ENCODE assay signal across 8 cellular contexts in the genomic region with DNA sequence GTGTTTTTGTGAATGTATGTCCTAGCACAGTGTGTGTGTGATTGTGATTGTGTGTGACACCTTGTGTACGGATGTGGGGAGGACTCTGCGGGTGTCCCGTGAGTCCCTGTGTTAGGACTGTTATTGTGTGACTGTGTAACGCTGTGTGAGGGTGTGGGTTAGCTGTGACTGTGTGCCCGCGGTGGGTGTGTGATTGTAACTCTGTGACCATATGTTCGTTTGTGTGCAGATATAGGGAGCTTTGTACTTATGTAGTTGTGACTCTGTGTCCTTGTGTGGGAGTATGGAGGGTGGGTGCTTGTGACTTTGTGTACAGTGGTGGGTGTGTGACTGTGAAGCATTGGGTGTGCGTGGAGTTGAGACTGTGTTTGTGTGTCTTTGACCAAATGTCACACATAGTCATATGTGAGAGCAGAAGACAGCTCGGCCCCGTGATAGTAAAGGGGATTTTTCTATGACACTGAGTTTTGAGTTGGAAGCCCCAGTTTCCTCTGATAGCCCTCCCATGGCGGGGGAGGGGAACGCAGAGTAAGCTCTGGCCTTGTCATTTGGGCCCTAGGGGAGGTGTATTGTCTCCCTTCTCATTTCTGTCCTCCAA. TPM values are rescaled to one million over a fixed set of nuclear protein-coding genes. Genes with fewer than 3 reads are reported as not detected.
A peak's percentile ranks its signal among the peaks of the same experiment; 100 is the strongest.
DNase-seq lines count a peak whose midpoint lies in the region; ATAC-seq and TF ChIP-seq lines count a peak whose summit lies in the region.

No MANE protein-coding gene starts in this region.

- H3K27me3 ChIP-seq in SJCRH30 (no peaks in the 10 kb centered on the region), duodenal mucosa (ENCODE audit: control insufficient read depth in 1 of 2, insufficient read depth in 2 of 2, low read length in 2 of 2) (no peaks in the 10 kb centered on the region), thoracic aorta (replicated peaks; ENCODE audit: insufficient read depth) (no peaks in the 10 kb centered on the region)

- H3K36me3 ChIP-seq in SJCRH30: peaks cover 27% of the 10 kb centered on the region
- H3K36me3 ChIP-seq in duodenal mucosa (ENCODE audit: control insufficient read depth in 1 of 2, insufficient read depth in 2 of 2, low read length in 2 of 2): peaks cover 0 to 9% of the 10 kb centered on the region in 2 donors
- peaks cover 8% of the 10 kb centered on the region for H3K36me3 ChIP-seq in thoracic aorta

- ATAC-seq in HG02571 (IDR thresholded peaks at IDR 0.05; ENCODE audit: unreplicated experiment): peak; percentile 18
- peak; percentile 26 for ATAC-seq in thoracic aorta (ENCODE audit: insufficient number of reproducible peaks, low FRiP score, low read depth)
- no peak for ATAC-seq in GM18858 (IDR thresholded peaks at IDR 0.05; ENCODE audit: unreplicated experiment)

- H3K9ac ChIP-seq in duodenal mucosa (ENCODE audit: low read depth in 1 of 2, low read length in 2 of 2): peak overlapping the region; percentile 90 to 98

- TF ChIP-seq CTCF in thoracic aorta (IDR thresholded peaks at IDR 0.05): no peak

- no peaks in the 10 kb centered on the region for H3K4me1 ChIP-seq in SJCRH30
- H3K4me1 ChIP-seq in duodenal mucosa (ENCODE audit: control insufficient read depth in 1 of 2, insufficient read depth in 2 of 2, low read length in 2 of 2): peaks cover 0 to 6% of the 10 kb centered on the region in 2 donors
- peaks cover 11 to 16% of the 10 kb centered on the region in 2 donors for H3K4me1 ChIP-seq in thoracic aorta (ENCODE audit: control insufficient read depth in 1 of 2, low read depth in 2 of 2)

- H3K9me3 ChIP-seq in SJCRH30 (replicated peaks) (peaks cover 12% of the 10 kb centered on the region), duodenal mucosa (ENCODE audit: control insufficient read depth in 1 of 2, low read length in 2 of 2) (peaks cover 24 to 30% of the 10 kb centered on the region in 2 donors), thoracic aorta (peaks cover 34% of the 10 kb centered on the region)

- H3K27ac ChIP-seq in SJCRH30 (peak overlapping the region; percentile 96), duodenal mucosa (ENCODE audit: low read depth, low read length) (no peak overlapping the region), thoracic aorta (peak overlapping the region; percentile 79 to 83)

- peak; percentile 42 for DNase-seq in NCI-H146 (lab: John Stamatoyannopoulos, UW)
- DNase-seq in NCI-H146 treated with DMSO at 0.1 percent for 48 hours (lab: John Stamatoyannopoulos, UW; ENCODE audit: unreplicated experiment): no peak
- peak; percentile 15 to 26 for DNase-seq in SJCRH30
- DNase-seq in myocyte (ENCODE audit: low read depth): peak; percentile 3
- no peak for DNase-seq in thoracic aorta (ENCODE audit: low spot score)

- peak overlapping the region; percentile 84 for H3K4me3 ChIP-seq in SJCRH30
- peak overlapping the region; percentile 80 to 99 for H3K4me3 ChIP-seq in duodenal mucosa (ENCODE audit: low read depth in 1 of 2, low read length in 2 of 2)
- peak overlapping the region; percentile 83 for H3K4me3 ChIP-seq in thoracic aorta

RNA-seq across cellular contexts. Expression of a gene that starts 0.9 kb away (rescaled TPM):
- total RNA-seq in SJCRH30 (2014; rRNA removed; shearing (Covaris generic)): 24.0 and 28.2 TPM in 2 replicates
- total RNA-seq in myocyte (15.1 and 15.2 TPM in 2 replicates), thoracic aorta (1 to 10 TPM; 6.9 to 9.7 TPM)
- 6.9 TPM for polyA plus RNA-seq in myocyte (2012)

RNA-seq across cellular contexts. Expression of a gene that starts 39.7 kb away (rescaled TPM):
- 17.8 and 20.9 TPM in 2 replicates for total RNA-seq in SJCRH30 (2014; rRNA removed; shearing (Covaris generic))
- 12.5 and 15.6 TPM in 2 replicates for total RNA-seq in myocyte
- 6.4 TPM for polyA plus RNA-seq in myocyte (2012)
- 10 to 100 TPM; 14.8 to 25.3 TPM for total RNA-seq in thoracic aorta

RNA-seq across cellular contexts. Expression of a gene that starts 44.1 kb away (rescaled TPM):
- total RNA-seq in SJCRH30 (2014; rRNA removed; shearing (Covaris generic)): 12.6 and 16.9 TPM in 2 replicates
- 13.0 and 15.9 TPM in 2 replicates for total RNA-seq in myocyte
- 6.4 TPM for polyA plus RNA-seq in myocyte (2012)
- 10 to 100 TPM; 10.3 to 18.1 TPM for total RNA-seq in thoracic aorta

Comparison
In these comparisons a context has a peak if more than half of its experiments do, and no peak if none do; other contexts are left out.
1. DNase-seq: peak in NCI-H146 (single experiment), SJCRH30 (2 of 2) and myocyte (single experiment); none in NCI-H146 treated with DMSO at 0.1 percent for 48 hours (single experiment) and thoracic aorta (single experiment).
2. Peak in every context shown above with its lines, with median percentiles within 50 percentile points of each other: H3K4me3 ChIP-seq.